18 cellular contexts compared by ENCODE assay signal in the genomic region with DNA sequence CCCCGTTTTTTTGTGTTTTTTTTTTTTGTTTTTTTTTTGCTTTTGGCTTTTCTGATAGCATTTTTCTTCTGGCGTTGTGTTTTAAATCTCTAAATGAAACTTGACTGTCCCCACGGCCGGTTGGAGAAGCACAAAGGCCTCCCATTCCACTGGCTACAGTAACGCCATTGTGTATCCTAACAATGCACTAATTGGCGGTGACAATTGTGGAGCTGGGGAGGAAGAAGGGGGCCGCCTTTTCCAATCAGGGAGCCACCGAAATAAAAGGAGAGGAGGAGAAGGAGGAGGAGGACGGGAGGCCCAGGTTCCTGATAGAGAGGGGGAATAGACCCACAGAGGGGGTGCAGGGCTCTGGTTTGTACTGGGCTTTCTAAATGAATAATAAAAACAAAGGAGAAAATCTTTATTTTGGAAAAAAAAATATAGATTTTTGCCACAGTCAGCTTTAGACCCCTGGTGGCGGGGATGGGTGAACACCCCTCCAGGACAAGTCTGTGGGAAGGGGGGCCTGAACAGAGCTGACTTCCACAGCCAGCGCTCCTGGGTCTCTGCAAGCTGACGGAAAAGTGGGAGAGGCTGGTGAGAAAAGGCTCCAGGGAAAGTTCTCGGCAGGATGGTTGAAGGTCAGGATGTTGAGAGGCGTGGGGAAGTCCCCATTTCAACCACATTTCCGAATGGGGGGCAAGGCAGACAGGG. TPM values are rescaled to one million over a fixed set of nuclear protein-coding genes. Genes with fewer than 3 reads are reported as not detected.
DNase-seq lines count a peak whose midpoint lies in the region; ATAC-seq lines count a peak whose summit lies in the region.
"Had no signal": no experiment of that assay in that cellular context is flagged by ENCODE, and none has a peak within 500 bp of the region (broad histone marks: within the 10 kb centered on the region; RNA-seq: fewer than 3 reads in every experiment).

No MANE protein-coding gene starts in this region.

- no peak overlapping the region for H3K4me3 Mint-ChIP-seq in effector memory CD8-positive, alpha-beta T cell
- no peak overlapping the region for H3K4me3 Mint-ChIP-seq in activated CD8-positive, alpha-beta T cell treated with anti-CD3 and anti-CD28 coated beads, Interleukin-2, amount 10 ng/mL, durations not matched to agents 7 days and 5 days
- H3K4me3 Mint-ChIP-seq: activated naive CD8-positive, alpha-beta T cell treated with anti-CD3 and anti-CD28 coated beads, Interleukin-2, amount 10 ng/mL, durations not matched to agents 7 days and 5 days; naive thymus-derived CD8-positive, alpha-beta T cell had no signal

- H3K27me3 Mint-ChIP-seq in effector memory CD8-positive, alpha-beta T cell = peaks cover 5 to 20% of the 10 kb centered on the region in 2 donors
- H3K27me3 Mint-ChIP-seq in activated CD8-positive, alpha-beta T cell treated with anti-CD3 and anti-CD28 coated beads, Interleukin-2, amount 10 ng/mL, durations not matched to agents 7 days and 5 days (ENCODE audit: low read depth) = peaks cover 2% of the 10 kb centered on the region
- H3K27me3 Mint-ChIP-seq: activated naive CD8-positive, alpha-beta T cell treated with anti-CD3 and anti-CD28 coated beads, Interleukin-2, amount 10 ng/mL, durations not matched to agents 7 days and 5 days had no signal

- no peak for ATAC-seq in effector memory CD8-positive, alpha-beta T cell (replicated peaks)
- no peak for ATAC-seq in activated CD8-positive, alpha-beta T cell treated with anti-CD3 and anti-CD28 coated beads, Interleukin-2, amount 10 ng/mL, durations not matched to agents 7 days and 5 days
- ATAC-seq: gastrocnemius medialis; left lobe of liver; naive thymus-derived CD8-positive, alpha-beta T cell had no signal

- H3K4me1 Mint-ChIP-seq in effector memory CD8-positive, alpha-beta T cell (ENCODE audit: low read depth in 2 of 2) = peaks cover 0 to 2% of the 10 kb centered on the region in 2 donors
- H3K4me1 Mint-ChIP-seq in activated CD8-positive, alpha-beta T cell treated with anti-CD3 and anti-CD28 coated beads, Interleukin-2, amount 10 ng/mL, durations not matched to agents 7 days and 5 days (ENCODE audit: low read depth) = peaks cover 4% of the 10 kb centered on the region

- H3K9me3 Mint-ChIP-seq in effector memory CD8-positive, alpha-beta T cell = no peaks in the 10 kb centered on the region
- no peaks in the 10 kb centered on the region for H3K9me3 Mint-ChIP-seq in activated CD8-positive, alpha-beta T cell treated with anti-CD3 and anti-CD28 coated beads, Interleukin-2, amount 10 ng/mL, durations not matched to agents 7 days and 5 days (ENCODE audit: insufficient read depth)
- H3K9me3 Mint-ChIP-seq: activated naive CD8-positive, alpha-beta T cell treated with anti-CD3 and anti-CD28 coated beads, Interleukin-2, amount 10 ng/mL, durations not matched to agents 7 days and 5 days had no signal

- POLR2A ChIA-PET in activated CD8-positive, alpha-beta T cell treated with anti-CD3 and anti-CD28 coated beads, Interleukin-2, amount 10 ng/mL, durations not matched to agents 7 days and 5 days (lab: Charles Lee) = no interaction called here

- no peak overlapping the region for H3K27ac Mint-ChIP-seq in effector memory CD8-positive, alpha-beta T cell
- H3K27ac Mint-ChIP-seq in activated CD8-positive, alpha-beta T cell treated with anti-CD3 and anti-CD28 coated beads, Interleukin-2, amount 10 ng/mL, durations not matched to agents 7 days and 5 days = no peak overlapping the region
- H3K27ac Mint-ChIP-seq: activated naive CD8-positive, alpha-beta T cell treated with anti-CD3 and anti-CD28 coated beads, Interleukin-2, amount 10 ng/mL, durations not matched to agents 7 days and 5 days had no signal

- peak; percentile 89 for DNase-seq in Ammon's horn (ENCODE audit: low spot score)
- peak; percentile 71 for DNase-seq in NCI-H69 (lab: John Stamatoyannopoulos, UW)
- DNase-seq in ecto neural progenitor cell (ENCODE audit: low spot score) = peak; percentile 63
- DNase-seq in middle frontal gyrus (ENCODE audit: extremely low spot score, low spot score) = peak; percentile 39
- no peak for DNase-seq in effector memory CD8-positive, alpha-beta T cell
- DNase-seq in NCI-H2107 treated with DMSO at 0.1 percent for 48 hours (lab: John Stamatoyannopoulos, UW; ENCODE audit: unreplicated experiment) = no peak
- no peak for DNase-seq in activated CD8-positive, alpha-beta T cell treated with anti-CD3 and anti-CD28 coated beads, Interleukin-2, amount 10 ng/mL, durations not matched to agents 7 days and 5 days
- DNase-seq in stimulated activated CD4-positive, alpha-beta T cell treated with anti-CD3 and anti-CD28 coated beads, Interleukin-12 subunit alpha, Interleukin-12 subunit beta, amount 100 ng/mL, for 4 hours = no peak
- DNase-seq: ACHN; activated CD8-positive, alpha-beta memory T cell treated with anti-CD3 and anti-CD28 coated beads, Interleukin-2, amount 50 U/mL, for 48 hours; activated naive CD8-positive, alpha-beta T cell treated with anti-CD3 and anti-CD28 coated beads, Interleukin-2, amount 10 ng/mL, durations not matched to agents 7 days and 5 days; effector CD4-positive, alpha-beta T cell; gastrocnemius medialis; naive thymus-derived CD8-positive, alpha-beta T cell; NCI-H1417 treated with DMSO at 0.1 percent for 48 hours; SJCRH30; tibial artery had no signal

- no peaks in the 10 kb centered on the region for H3K36me3 Mint-ChIP-seq in effector memory CD8-positive, alpha-beta T cell (ENCODE audit: insufficient read depth)
- no peaks in the 10 kb centered on the region for H3K36me3 Mint-ChIP-seq in activated CD8-positive, alpha-beta T cell treated with anti-CD3 and anti-CD28 coated beads, Interleukin-2, amount 10 ng/mL, durations not matched to agents 7 days and 5 days (ENCODE audit: low read depth)
- H3K36me3 Mint-ChIP-seq: activated naive CD8-positive, alpha-beta T cell treated with anti-CD3 and anti-CD28 coated beads, Interleukin-2, amount 10 ng/mL, durations not matched to agents 7 days and 5 days; naive thymus-derived CD8-positive, alpha-beta T cell had no signal

- CTCF ChIA-PET in activated CD8-positive, alpha-beta T cell treated with anti-CD3 and anti-CD28 coated beads, Interleukin-2, amount 10 ng/mL, durations not matched to agents 7 days and 5 days (lab: Charles Lee) = no interaction called here

RNA-seq across cellular contexts. Expression of a gene that starts 43.7 kb away (rescaled TPM):
- under 1 TPM; 0.34 to 0.50 TPM for total RNA-seq in activated CD8-positive, alpha-beta T cell treated with anti-CD3 and anti-CD28 coated beads, Interleukin-2, amount 10 ng/mL, durations not matched to agents 7 days and 5 days

Comparison
In these comparisons a context has a peak if more than half of its experiments do, and no peak if none do; other contexts are left out.
1. DNase-seq: peak in Ammon's horn (single experiment), NCI-H69 (single experiment), ecto neural progenitor cell (single experiment) and middle frontal gyrus (single experiment); none in effector memory CD8-positive, alpha-beta T cell (0 of 3), NCI-H2107 treated with DMSO at 0.1 percent for 48 hours (single experiment), activated CD8-positive, alpha-beta T cell treated with anti-CD3 and anti-CD28 coated beads, Interleukin-2, amount 10 ng/mL, durations not matched to agents 7 days and 5 days (single experiment) and stimulated activated CD4-positive, alpha-beta T cell treated with anti-CD3 and anti-CD28 coated beads, Interleukin-12 subunit alpha, Interleukin-12 subunit beta, amount 100 ng/mL, for 4 hours (single experiment).